In genomic region chr16:13919330-13919682, GRCh38 we compare ENCODE assay signal across 8 cellular contexts. TPM values are rescaled to one million over a fixed set of nuclear protein-coding genes. Genes with fewer than 3 reads are reported as not detected.
DNase-seq lines count a peak whose midpoint lies in the region; ATAC-seq, FAIRE-seq and TF ChIP-seq lines count a peak whose summit lies in the region.

No MANE protein-coding gene starts in this region.

- H3K27ac ChIP-seq in SK-N-MC: peak overlapping the region; percentile 95

- peak overlapping the region; percentile 75 for H3K9ac ChIP-seq in SK-N-MC (ENCODE audit: insufficient read length)
- H3K9ac ChIP-seq in endocrine pancreas (ENCODE audit: control insufficient read depth, insufficient read depth, low read length): peak overlapping the region; percentile 45

- H3K27me3 ChIP-seq in endocrine pancreas (ENCODE audit: control insufficient read depth, insufficient read depth, low read length): no peaks in the 10 kb centered on the region

- intact Hi-C loops in mucosa of descending colon (cut with DNase I, micrococcal nuclease): no loop called here

- H3K4me1 ChIP-seq in endocrine pancreas (ENCODE audit: control insufficient read depth, insufficient read depth, low read length) (no peaks in the 10 kb centered on the region), mucosa of descending colon (ENCODE audit: low read depth) (no peaks in the 10 kb centered on the region)

- H3K9me3 ChIP-seq in SK-N-MC (ENCODE audit: low read depth, low read length): no peaks in the 10 kb centered on the region
- no peaks in the 10 kb centered on the region for H3K9me3 ChIP-seq in endocrine pancreas (ENCODE audit: control insufficient read depth, low read length)
- no peaks in the 10 kb centered on the region for H3K9me3 ChIP-seq in mucosa of descending colon

- DNase-seq in D721Med (ENCODE audit: insufficient read length, low spot score): no peak
- DNase-seq in LNCaP clone FGC (ENCODE audit: low read depth): no peak
- DNase-seq in SK-N-MC (ENCODE audit: low read depth, low spot score): no peak
- DNase-seq in mucosa of descending colon: peak in 1 of 3 donors; percentile 25
- no peak for DNase-seq in effector CD4-positive, alpha-beta T cell
- no peak for DNase-seq in iPS-NIHi7 (ENCODE audit: extremely low spot score)

- peaks cover 10% of the 10 kb centered on the region for H3K36me3 ChIP-seq in SK-N-MC (ENCODE audit: insufficient read depth, low read length)
- no peaks in the 10 kb centered on the region for H3K36me3 ChIP-seq in endocrine pancreas (ENCODE audit: control insufficient read depth, insufficient read depth, low read length)
- no peaks in the 10 kb centered on the region for H3K36me3 ChIP-seq in mucosa of descending colon (ENCODE audit: low read depth)

- TF ChIP-seq CTCF in D721Med (IDR thresholded peaks at IDR 0.05; ENCODE audit: insufficient read depth, missing control alignments) (peak; percentile 55), LNCaP clone FGC (IDR thresholded peaks at IDR 0.05; ENCODE audit: control insufficient read depth, extremely low read depth, insufficient read depth) (peak; percentile 39), mucosa of descending colon (IDR thresholded peaks at IDR 0.05) (no peak)

- peak; percentile 21 for ATAC-seq in mucosa of descending colon
- ATAC-seq in HG03442 (IDR thresholded peaks at IDR 0.05; ENCODE audit: unreplicated experiment): no peak

- FAIRE-seq in D721Med (lab: Jason Lieb, UNC): no peak

- H3K4me3 ChIP-seq in LNCaP clone FGC (ENCODE audit: low read depth, low read length) (peak overlapping the region; percentile 98), SK-N-MC (peak overlapping the region; percentile 77), endocrine pancreas (ENCODE audit: control insufficient read depth, insufficient read depth, low read length) (peak overlapping the region; percentile 50), mucosa of descending colon (peak overlapping the region; percentile 64)

RNA-seq across cellular contexts. Expression of gene ERCC4, which starts 0.6 kb away (rescaled TPM):
- 1 to 10 TPM; 5.9 to 8.7 (median 7.1) TPM for total RNA-seq in mucosa of descending colon
